Comparison of ENCODE assay signal across 8 cellular contexts in the genomic region with DNA sequence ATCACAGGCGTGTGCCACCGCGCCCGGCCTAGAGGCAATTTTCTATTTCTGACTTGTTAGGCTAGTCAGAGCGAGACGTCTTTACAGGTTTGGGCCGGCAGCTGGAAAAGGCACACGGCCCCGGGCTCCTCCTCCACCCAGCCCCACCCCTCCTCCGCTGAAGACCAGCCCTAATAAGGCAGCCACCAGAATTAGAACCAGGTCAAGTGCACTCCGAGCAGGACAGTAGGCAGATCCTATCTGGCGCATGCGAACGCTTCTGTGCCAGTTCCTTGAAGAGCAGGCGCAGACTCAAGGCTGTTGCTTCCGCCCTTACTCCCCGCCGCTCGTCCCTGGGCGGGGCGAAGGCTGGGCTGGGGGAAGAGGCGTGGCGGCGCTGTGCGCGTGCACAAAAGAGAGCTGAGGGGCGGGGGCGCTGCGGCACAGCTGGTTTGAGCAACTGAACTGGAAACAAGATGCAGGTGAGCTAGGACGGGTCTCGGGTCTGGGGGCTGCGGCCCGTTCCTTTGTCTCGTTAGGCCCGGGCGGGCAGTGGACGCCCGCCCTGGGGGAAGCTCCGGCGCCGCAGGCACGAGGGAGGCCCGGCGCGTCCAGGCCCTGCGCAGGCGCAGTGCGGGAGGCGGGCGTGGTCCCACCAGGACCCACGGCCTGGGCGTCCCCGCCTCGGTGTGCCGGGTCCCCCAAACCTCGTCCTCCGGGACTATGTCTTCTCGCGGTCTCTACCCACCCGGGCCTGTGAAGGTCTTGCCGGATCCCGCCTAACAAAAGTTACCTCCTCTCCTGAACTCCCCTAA. TPM values are rescaled to one million over a fixed set of nuclear protein-coding genes. Genes with fewer than 3 reads are reported as not detected.
A peak's percentile ranks its signal among the peaks of the same experiment; 100 is the strongest.
DNase-seq lines count a peak whose midpoint lies in the region; ATAC-seq and TF ChIP-seq lines count a peak whose summit lies in the region.

PDCL3 (plus strand) TSS at position 381 of the 794 bp plus-strand sequence; CDS start at position 456, 75 bp downstream.

- H4K5ac ChIP-seq in IMR-90 (ENCODE audit: low read depth, low read length): peak within 1 kb of the TSS; percentile 89

- H3K4me2 ChIP-seq in IMR-90 (ENCODE audit: low read depth, low read length): peak within 1 kb of the TSS; percentile 85

- peaks cover 7% of the 10 kb centered on the region for H3K4me1 ChIP-seq in IMR-90 (ENCODE audit: control insufficient read depth, insufficient read depth, low read length)

- no peak within 1 kb of the TSS for H2BK20ac ChIP-seq in IMR-90 (ENCODE audit: low read depth, low read length)

- H3K14ac ChIP-seq in IMR-90 (replicated peaks; ENCODE audit: low read depth, low read length): peak within 1 kb of the TSS; percentile 98

- peaks cover 9 to 15% of the 10 kb centered on the region in 2 experiments; a peak in 3 of 4 replicates for H3K79me1 ChIP-seq in IMR-90 (ENCODE audit: low read depth in 1 of 2, low read length in 2 of 2)

- no peaks in the 10 kb centered on the region for H3K9me3 ChIP-seq in IMR-90 (ENCODE audit: control insufficient read depth, insufficient read depth, low read length)

- peak; percentile 98 for DNase-seq in DMS153 (lab: John Stamatoyannopoulos, UW)
- DNase-seq in IMR-90: peak; percentile 99
- peak; percentile 96 for DNase-seq in OCI-M1 (lab: John Stamatoyannopoulos, UW)
- peak; percentile 92 for DNase-seq in activated T-cell treated with anti-CD3 and anti-CD28 coated beads for 24 hours (ENCODE audit: low read depth)
- peak; percentile 91 for DNase-seq in epidermal melanocyte (ENCODE audit: insufficient read length, low spot score)
- peak; percentile 94 for DNase-seq in middle frontal gyrus (ENCODE audit: extremely low spot score, low spot score)
- peak; percentile 89 to 90 for DNase-seq in stimulated activated CD8-positive, alpha-beta memory T cell treated with anti-CD3 and anti-CD28 coated beads, Interleukin-2, amount 100 ng/mL, for 48 hours (ENCODE audit: low read depth in 2 of 2)

- peak within 1 kb of the TSS; percentile 93 to 94 for H4K8ac ChIP-seq in IMR-90 (ENCODE audit: low read depth in 2 of 2, low read length in 2 of 2)

- H3K23ac ChIP-seq in IMR-90 (ENCODE audit: low read depth, low read length): peak within 1 kb of the TSS; percentile 95

- POLR2A ChIA-PET in IMR-90 (lab: Charles Lee; ENCODE audit: unreplicated experiment): interaction anchor here (0.5 to 0.6 kb wide), 3 partner anchors 10 to 965 kb away, joined by 4 to 10 read pairs (median 10); no protein-coding TSS in a partner anchor

- dilution Hi-C loops in IMR-90 (cut with HindIII; ENCODE audit: low sequenced_read_pairs, unreplicated experiment): no loop called here

- intact Hi-C loops in IMR-90 (cut with micrococcal nuclease): loop anchor here (2.0 to 5.0 kb wide), 2 partner anchors 140 to 301 kb away; no protein-coding TSS in a partner anchor

- no peaks in the 10 kb centered on the region for H3K27me3 ChIP-seq in IMR-90 (ENCODE audit: control insufficient read depth, insufficient read depth, low read length)

- H4K91ac ChIP-seq in IMR-90 (ENCODE audit: insufficient read depth, low read depth, low read length): peak within 1 kb of the TSS; percentile 94

- H3K18ac ChIP-seq in IMR-90 (ENCODE audit: low read depth, low read length): peak within 1 kb of the TSS; percentile 73

- WGBS in IMR-90 (ENCODE audit: extremely low coverage in 2 of 2, insufficient read length in 1 of 2), 2 experiments: 0% methylated on average over 34 of the region's 62 CpGs; no CpG with 5 or more reads in 1 of the 2 experiments

- peak within 1 kb of the TSS; percentile 84 for H2AK5ac ChIP-seq in IMR-90 (ENCODE audit: low read depth, low read length)

- peak within 1 kb of the TSS; percentile 99 for H2AFZ ChIP-seq in IMR-90 (replicated peaks; ENCODE audit: low read length, poor library complexity)

- peak within 1 kb of the TSS; percentile 92 for H3K9ac ChIP-seq in IMR-90 (ENCODE audit: low read depth, low read length)

- H3K36me3 ChIP-seq in IMR-90 (ENCODE audit: control insufficient read depth, insufficient read depth, low read length): 0 out of 2 replicates have a peak, but pooled peaks cover 3% of the 10 kb centered on the region

- H2BK5ac ChIP-seq in IMR-90 (ENCODE audit: low read depth, low read length, poor library complexity, severe bottlenecking): peak within 1 kb of the TSS; percentile 91

- peak within 1 kb of the TSS; percentile 94 for H3K27ac ChIP-seq in IMR-90 (ENCODE audit: insufficient read depth, low read length)

- H3K56ac ChIP-seq in IMR-90 (ENCODE audit: extremely low read depth, insufficient read depth, low read length): peak within 1 kb of the TSS; percentile 89

- H3K9me1 ChIP-seq in IMR-90 (ENCODE audit: insufficient read depth, low read length): peaks cover 15% of the 10 kb centered on the region; the same call in 1 of the 2 replicates

- TSS peak; percentile 54 for BruUV-seq in IMR-90 (replicated peaks; lab: Mats Ljungman, UMichigan)

- TF ChIP-seq RAD21 in IMR-90 (IDR thresholded peaks at IDR 0.05; ENCODE audit: low read length): no peak

- peak within 1 kb of the TSS; percentile 88 for H3K4ac ChIP-seq in IMR-90 (ENCODE audit: low read depth, low read length)

- CTCF ChIA-PET in IMR-90 (lab: Yijun Ruan, JAX): interaction anchor here (0.6 kb wide), 3 partner anchors 450 to 1289 kb away, joined by 3 read pairs; no protein-coding TSS in a partner anchor

- peak within 1 kb of the TSS; percentile 92 for H2BK120ac ChIP-seq in IMR-90 (ENCODE audit: low read depth, low read length)

- no peaks in the 10 kb centered on the region for H4K20me1 ChIP-seq in IMR-90 (ENCODE audit: insufficient read depth, low read length)

- TF ChIP-seq POLR2A in IMR-90 (IDR thresholded peaks at IDR 0.05; ENCODE audit: low read depth, low read length): no peak; the same call in 1 of the 2 replicates

- TF ChIP-seq CTCF in IMR-90 (conservative IDR thresholded peaks at IDR 0.05; ENCODE audit: low read depth, low read length): 0 out of 2 replicates have a peak, but pooled peaks have one; percentile 3

- H2AK9ac ChIP-seq in IMR-90 (replicated peaks; ENCODE audit: low read depth, low read length, poor library complexity): peak within 1 kb of the TSS; percentile 93

- H2BK15ac ChIP-seq in IMR-90 (ENCODE audit: low read depth, low read length): peak within 1 kb of the TSS; percentile 30; the same call in 1 of the 3 replicates

- H3K4me3 ChIP-seq in IMR-90 (ENCODE audit: insufficient read depth, low read depth, low read length): peak within 1 kb of the TSS; percentile 73

- in situ Hi-C loops in IMR-90 (cut with MboI; ENCODE audit: low sequenced_read_pairs): no loop called here

- peak; percentile 96 for ATAC-seq in GM21528 (IDR thresholded peaks at IDR 0.05; ENCODE audit: low FRiP score, unreplicated experiment)
- ATAC-seq in IMR-90 (ENCODE audit: low read depth): peak; percentile 97

TF ChIP-seq in IMR-90, 13 proteins besides CTCF, POLR2A, EP300 and RAD21:
- TF ChIP-seq, protein P1, sequence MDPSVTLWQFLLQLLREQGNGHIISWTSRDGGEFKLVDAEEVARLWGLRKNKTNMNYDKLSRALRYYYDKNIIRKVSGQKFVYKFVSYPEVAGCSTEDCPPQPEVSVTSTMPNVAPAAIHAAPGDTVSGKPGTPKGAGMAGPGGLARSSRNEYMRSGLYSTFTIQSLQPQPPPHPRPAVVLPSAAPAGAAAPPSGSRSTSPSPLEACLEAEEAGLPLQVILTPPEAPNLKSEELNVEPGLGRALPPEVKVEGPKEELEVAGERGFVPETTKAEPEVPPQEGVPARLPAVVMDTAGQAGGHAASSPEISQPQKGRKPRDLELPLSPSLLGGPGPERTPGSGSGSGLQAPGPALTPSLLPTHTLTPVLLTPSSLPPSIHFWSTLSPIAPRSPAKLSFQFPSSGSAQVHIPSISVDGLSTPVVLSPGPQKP (IDR thresholded peaks at IDR 0.05; ENCODE audit: borderline replicate concordance, low read depth, low read length): no peak
- TF ChIP-seq RCOR1 (IDR thresholded peaks at IDR 0.05; ENCODE audit: insufficient replicate concordance, low read length) (peak; percentile 87), MXI1 (IDR thresholded peaks at IDR 0.05; ENCODE audit: borderline replicate concordance, low read depth, low read length) (peak; percentile 84), CEBPB (IDR thresholded peaks at IDR 0.05; ENCODE audit: low read depth, low read length) (no peak), BHLHE40 (IDR thresholded peaks at IDR 0.05; ENCODE audit: low read depth, low read length) (no peak; the same call in 1 of the 2 replicates), SMC3 (IDR thresholded peaks at IDR 0.05; ENCODE audit: low read depth, low read length) (no peak), MAZ (IDR thresholded peaks at IDR 0.05; ENCODE audit: borderline replicate concordance, low read depth, low read length) (peak; percentile 85), MAFK (IDR thresholded peaks at IDR 0.05; ENCODE audit: low read depth, low read length) (no peak), RFX5 (IDR thresholded peaks at IDR 0.05; ENCODE audit: low read depth, low read length) (0 out of 2 replicates have a peak, but pooled peaks have one; percentile 2), USF2 (IDR thresholded peaks at IDR 0.05; ENCODE audit: low read depth, low read length) (no peak), FOS (IDR thresholded peaks at IDR 0.05; ENCODE audit: low read depth, low read length) (no peak), NFE2L2 (IDR thresholded peaks at IDR 0.05; ENCODE audit: low read depth, low read length) (no peak), CHD1 (IDR thresholded peaks at IDR 0.05; ENCODE audit: low read depth, low read length) (no peak)

RNA-seq across cellular contexts. Expression of gene PDCL3, which starts in this region (rescaled TPM):
- total RNA-seq in IMR-90 (2012; rRNA removed): 9.5 and 22.8 TPM in 2 replicates
- polyA plus RNA-seq in IMR-90 (2012; rRNA removed): 23.3 and 26.4 TPM in 2 replicates
- polyA plus RNA-seq in IMR-90 (2012; cell fraction: cytosol; rRNA removed): 3.6 and 8.7 TPM in 2 replicates
- polyA plus RNA-seq in IMR-90 (2012; cell fraction: nucleus; rRNA removed; ENCODE audit: low replicate concordance): 0.48 and 4.9 TPM in 2 replicates

Comparison
In these comparisons a context has a peak if more than half of its experiments do, and no peak if none do; other contexts are left out.
1. Peak in every context shown above with its lines: DNase-seq, ATAC-seq, H3K4me3 ChIP-seq and H3K27ac ChIP-seq.